In genomic region chr17:82838386-82839063, GRCh38 we compare ENCODE assay signal across 1 cellular context.
TF ChIP-seq lines count a peak whose summit lies in the region.

No MANE protein-coding gene starts in this region.

TF ChIP-seq in HepG2, 621 proteins besides CTCF, POLR2A, EP300 and RAD21 (continued from another document and continues in another):
- TF ChIP-seq CBX5 (CRISPR knock-in tag; IDR thresholded peaks at IDR 0.05; ENCODE audit: borderline replicate concordance): peak; percentile 65; the same call in 1 of the 2 replicates
- peak; percentile 46; the same call in 1 of the 2 replicates for TF ChIP-seq HOXD1 (CRISPR knock-in tag; IDR thresholded peaks at IDR 0.05)
- TF ChIP-seq GATA4 (IDR thresholded peaks at IDR 0.05; ENCODE audit: borderline replicate concordance, low read depth): no peak
- TF ChIP-seq KIAA2018 (CRISPR knock-in tag; IDR thresholded peaks at IDR 0.05; ENCODE audit: borderline replicate concordance): no peak
- TF ChIP-seq ZBTB4 (CRISPR knock-in tag; IDR thresholded peaks at IDR 0.05; ENCODE audit: borderline replicate concordance): 0 out of 2 replicates have a peak, but pooled peaks have one; percentile 64
- TF ChIP-seq ATF7-NPFF (CRISPR knock-in tag; IDR thresholded peaks at IDR 0.05; ENCODE audit: low read depth): peak; percentile 41; the same call in 1 of the 2 replicates
- no peak for TF ChIP-seq MTERF4 (CRISPR knock-in tag; IDR thresholded peaks at IDR 0.05)
- no peak for TF ChIP-seq ETV6 (CRISPR knock-in tag; conservative IDR thresholded peaks at IDR 0.05)
- TF ChIP-seq ZNF766 (CRISPR knock-in tag; IDR thresholded peaks at IDR 0.05; ENCODE audit: borderline replicate concordance): 0 out of 2 replicates have a peak, but pooled peaks have one; percentile 41
- TF ChIP-seq ZNF724P (CRISPR knock-in tag; IDR thresholded peaks at IDR 0.05; ENCODE audit: borderline replicate concordance): 0 out of 2 replicates have a peak, but pooled peaks have one; percentile 79
- peak; percentile 100 for TF ChIP-seq CEBPB (IDR thresholded peaks at IDR 0.05; ENCODE audit: borderline replicate concordance, low read depth, low read length)
- peak; percentile 93 for TF ChIP-seq ZNF580 (CRISPR knock-in tag; IDR thresholded peaks at IDR 0.05; ENCODE audit: borderline replicate concordance, low read depth)
- peak; percentile 77 for TF ChIP-seq RARA (CRISPR knock-in tag; IDR thresholded peaks at IDR 0.05)
- TF ChIP-seq POGK (CRISPR knock-in tag; conservative IDR thresholded peaks at IDR 0.05): peak; percentile 84
- TF ChIP-seq CERS6 (CRISPR knock-in tag; IDR thresholded peaks at IDR 0.05): no peak
- no peak for TF ChIP-seq FOXM1 (CRISPR knock-in tag; IDR thresholded peaks at IDR 0.05)
- TF ChIP-seq KDM3A (CRISPR knock-in tag; IDR thresholded peaks at IDR 0.05; ENCODE audit: low read depth): peak; percentile 44; the same call in 1 of the 2 replicates
- peak; percentile 81 for TF ChIP-seq FOSL2 (CRISPR knock-in tag; IDR thresholded peaks at IDR 0.05)
- TF ChIP-seq ZBTB8A (CRISPR knock-in tag; IDR thresholded peaks at IDR 0.05; ENCODE audit: borderline replicate concordance, low read depth): no peak
- 0 out of 2 replicates have a peak, but pooled peaks have one; percentile 44 for TF ChIP-seq GFI1 (CRISPR knock-in tag; IDR thresholded peaks at IDR 0.05; ENCODE audit: borderline replicate concordance)
- TF ChIP-seq THRA (CRISPR knock-in tag; IDR thresholded peaks at IDR 0.05; ENCODE audit: borderline replicate concordance): peak; percentile 77; the same call in 1 of the 2 replicates
- TF ChIP-seq MIER2 (CRISPR knock-in tag; IDR thresholded peaks at IDR 0.05): 0 out of 2 replicates have a peak, but pooled peaks have one; percentile 38
- TF ChIP-seq CREB1 (IDR thresholded peaks at IDR 0.05): 0 out of 2 replicates have a peak, but pooled peaks have one; percentile 15
- TF ChIP-seq CREB1 (CRISPR knock-in tag; IDR thresholded peaks at IDR 0.05): peak; percentile 53; the same call in 1 of the 2 replicates
- TF ChIP-seq ZBTB25 (CRISPR knock-in tag; IDR thresholded peaks at IDR 0.05): peak; percentile 84
- no peak for TF ChIP-seq RFX5 (IDR thresholded peaks at IDR 0.05; ENCODE audit: low read depth, low read length)
- peak; percentile 64; the same call in 1 of the 2 replicates for TF ChIP-seq ZSCAN9 (CRISPR knock-in tag; IDR thresholded peaks at IDR 0.05; ENCODE audit: borderline replicate concordance)
- peak; percentile 63; the same call in 1 of the 2 replicates for TF ChIP-seq HOMEZ (CRISPR knock-in tag; IDR thresholded peaks at IDR 0.05; ENCODE audit: low read depth)
- no peak for TF ChIP-seq CENPBD1 (CRISPR knock-in tag; IDR thresholded peaks at IDR 0.05; ENCODE audit: borderline replicate concordance, low read depth)
- TF ChIP-seq CREB3 (CRISPR knock-in tag; IDR thresholded peaks at IDR 0.05): 0 out of 2 replicates have a peak, but pooled peaks have one; percentile 41
